In genomic region chr4:77146426-77147399, GRCh38 we compare ENCODE assay signal across 1 cellular context.
TF ChIP-seq lines count a peak whose summit lies in the region.

No MANE protein-coding gene starts in this region.

TF ChIP-seq in K562, 482 proteins besides CTCF, POLR2A, EP300 and RAD21 (continued from another document):
- TF ChIP-seq ZNF318 (IDR thresholded peaks at IDR 0.05; ENCODE audit: borderline replicate concordance in 1 of 2, low read depth in 1 of 2) (peak in 1 of 2 experiments; percentile 53; a peak in 2 of 4 replicates), ELF2 (CRISPR knock-in tag; IDR thresholded peaks at IDR 0.05) (peak; percentile 37; the same call in 1 of the 2 replicates), ATF1 (CRISPR knock-in tag; IDR thresholded peaks at IDR 0.05) (no peak), ATF1 (tag; IDR thresholded peaks at IDR 0.05) (0 out of 2 replicates have a peak, but pooled peaks have one; percentile 30), ZNF589 (CRISPR knock-in tag; IDR thresholded peaks at IDR 0.05; ENCODE audit: low read depth) (no peak), USF2 (CRISPR knock-in tag; IDR thresholded peaks at IDR 0.05) (no peak), RFX1 (IDR thresholded peaks at IDR 0.05) (no peak), MTA1 (IDR thresholded peaks at IDR 0.05; ENCODE audit: borderline replicate concordance) (0 out of 2 replicates have a peak, but pooled peaks have one; percentile 18), SPI1 (IDR thresholded peaks at IDR 0.05; ENCODE audit: borderline replicate concordance, low read depth, low read length) (peak; percentile 68; the same call in 1 of the 2 replicates), KLF1 (tag; IDR thresholded peaks at IDR 0.05) (no peak), ELF1 (tag; IDR thresholded peaks at IDR 0.05) (peak; percentile 48; the same call in 1 of the 2 replicates), FOSL1 (tag; conservative IDR thresholded peaks at IDR 0.05) (peak; percentile 73), PKNOX1 (IDR thresholded peaks at IDR 0.05) (no peak), NFE2 (IDR thresholded peaks at IDR 0.05; ENCODE audit: low read depth) (peak; percentile 35; the same call in 1 of the 2 replicates), FOXA3 (CRISPR knock-in tag; conservative IDR thresholded peaks at IDR 0.05 in 1 of 2, IDR thresholded peaks at IDR 0.05 in 1 of 2) (peak in 1 of 2 experiments; percentile 78; a peak in 2 of 4 replicates), GATA2 (CRISPR knock-in tag; IDR thresholded peaks at IDR 0.05) (peak; percentile 50), BACH1 (tag; IDR thresholded peaks at IDR 0.05) (0 out of 2 replicates have a peak, but pooled peaks have one; percentile 31), MAFK (IDR thresholded peaks at IDR 0.05; ENCODE audit: low read length) (0 out of 2 replicates have a peak, but pooled peaks have one; percentile 25), ZNF224 (CRISPR knock-in tag; IDR thresholded peaks at IDR 0.05) (no peak), ZNF766 (CRISPR knock-in tag; conservative IDR thresholded peaks at IDR 0.05) (peak; percentile 60; the same call in 1 of the 2 replicates), TEAD1 (CRISPR knock-in tag; IDR thresholded peaks at IDR 0.05) (0 out of 4 replicates have a peak, but pooled peaks of 1 of the 2 experiments have one; percentile 53), TEAD4 (IDR thresholded peaks at IDR 0.05; ENCODE audit: low read length) (peak; percentile 57; the same call in 1 of the 2 replicates), TEAD4 (CRISPR knock-in tag; IDR thresholded peaks at IDR 0.05; ENCODE audit: borderline replicate concordance) (no peak), DPF2 (IDR thresholded peaks at IDR 0.05) (peak; percentile 45; the same call in 1 of the 2 replicates), SOX6 (IDR thresholded peaks at IDR 0.05) (peak; percentile 88), MYBL2 (IDR thresholded peaks at IDR 0.05; ENCODE audit: low read depth) (no peak), MYBL2 (CRISPR knock-in tag; IDR thresholded peaks at IDR 0.05; ENCODE audit: borderline replicate concordance) (no peak), CBFA2T2 (conservative IDR thresholded peaks at IDR 0.05) (peak; percentile 36; the same call in 1 of the 2 replicates), CBFA2T3 (IDR thresholded peaks at IDR 0.05) (peak; percentile 45), NR4A1 (CRISPR knock-in tag; IDR thresholded peaks at IDR 0.05) (no peak), NR4A1 (tag; IDR thresholded peaks at IDR 0.05) (0 out of 2 replicates have a peak, but pooled peaks have one; percentile 47), ETV1 (tag; conservative IDR thresholded peaks at IDR 0.05; ENCODE audit: low read depth) (0 out of 2 replicates have a peak, but pooled peaks have one; percentile 25), SRF (CRISPR knock-in tag; IDR thresholded peaks at IDR 0.05) (0 out of 4 replicates have a peak, but pooled peaks of 1 of the 2 experiments have one; percentile 24), ATF3 (IDR thresholded peaks at IDR 0.05) (peak; percentile 47; the same call in 1 of the 2 replicates), ATF3 (CRISPR knock-in tag; conservative IDR thresholded peaks at IDR 0.05) (no peak), GABPB2 (CRISPR knock-in tag; conservative IDR thresholded peaks at IDR 0.05) (no peak), ZNF124 (CRISPR knock-in tag; IDR thresholded peaks at IDR 0.05) (no peak), NBN (IDR thresholded peaks at IDR 0.05; ENCODE audit: low read depth) (peak; percentile 17; the same call in 1 of the 2 replicates), SMARCA4 (IDR thresholded peaks at IDR 0.05) (peak; percentile 69; the same call in 1 of the 2 replicates), ZEB2 (IDR thresholded peaks at IDR 0.05) (0 out of 2 replicates have a peak, but pooled peaks have one; percentile 17), C11orf30 (IDR thresholded peaks at IDR 0.05; ENCODE audit: low read depth) (0 out of 2 replicates have a peak, but pooled peaks have one; percentile 9), MYC (IDR thresholded peaks at IDR 0.05; ENCODE audit: low read depth, low read length) (peak; percentile 42; the same call in 1 of the 2 replicates), MYC (CRISPR knock-in tag; IDR thresholded peaks at IDR 0.05; ENCODE audit: borderline replicate concordance, low read depth) (no peak), CEBPG (CRISPR knock-in tag; IDR thresholded peaks at IDR 0.05) (no peak), CEBPG (tag; conservative IDR thresholded peaks at IDR 0.05 in 1 of 2, IDR thresholded peaks at IDR 0.05 in 1 of 2) (peak; percentile 69 to 89), HES1 (IDR thresholded peaks at IDR 0.05; ENCODE audit: low read depth) (0 out of 2 replicates have a peak, but pooled peaks have one; percentile 34), TBL1XR1 (IDR thresholded peaks at IDR 0.05; ENCODE audit: low read length in 2 of 2) (peak in 1 of 2 experiments; percentile 45; a peak in 1 of 4 replicates), TAL1 (IDR thresholded peaks at IDR 0.05) (peak; percentile 23; the same call in 1 of the 2 replicates), CEBPB (tag; IDR thresholded peaks at IDR 0.05) (peak; percentile 81), SUPT5H (IDR thresholded peaks at IDR 0.05) (no peak), JUN (IDR thresholded peaks at IDR 0.05; ENCODE audit: borderline replicate concordance, low read depth, low read length) (0 out of 2 replicates have a peak, but pooled peaks have one; percentile 31), JUN (CRISPR knock-in tag; IDR thresholded peaks at IDR 0.05; ENCODE audit: borderline replicate concordance) (no peak), ATF7 (IDR thresholded peaks at IDR 0.05) (0 out of 2 replicates have a peak, but pooled peaks have one; percentile 10), MEIS2 (IDR thresholded peaks at IDR 0.05; ENCODE audit: partially characterized antibody) (peak; percentile 56), TCF3 (CRISPR knock-in tag; IDR thresholded peaks at IDR 0.05) (peak; percentile 34; the same call in 1 of the 2 replicates), ARID3A (IDR thresholded peaks at IDR 0.05; ENCODE audit: borderline replicate concordance, low read depth, low read length) (0 out of 2 replicates have a peak, but pooled peaks have one; percentile 41), FOXM1 (IDR thresholded peaks at IDR 0.05; ENCODE audit: low read depth) (peak; percentile 31; the same call in 1 of the 2 replicates), FOXM1 (CRISPR knock-in tag; IDR thresholded peaks at IDR 0.05; ENCODE audit: low read depth) (no peak), SMARCE1 (IDR thresholded peaks at IDR 0.05) (peak; percentile 74; the same call in 1 of the 2 replicates), RCOR1 (IDR thresholded peaks at IDR 0.05; ENCODE audit: borderline replicate concordance in 1 of 2, low read depth in 2 of 2, low read length in 2 of 2) (peak in 1 of 2 experiments; percentile 39; a peak in 1 of 4 replicates)
